ENCODE assay signal across 1 cellular context in genomic region chr9:122348791-122349190, GRCh38.
TF ChIP-seq lines count a peak whose summit lies in the region.

No MANE protein-coding gene starts in this region.

TF ChIP-seq in K562, 482 proteins besides CTCF, POLR2A, EP300 and RAD21:
- TF ChIP-seq ZNF124 (CRISPR knock-in tag; IDR thresholded peaks at IDR 0.05) (no peak), ZNF507 (tag; conservative IDR thresholded peaks at IDR 0.05) (no peak), ZKSCAN1 (IDR thresholded peaks at IDR 0.05; ENCODE audit: low read depth, low read length) (peak; percentile 90), NONO (IDR thresholded peaks at IDR 0.05; ENCODE audit: low read depth in 2 of 2, low read length in 1 of 2) (no peak), ETV6 (IDR thresholded peaks at IDR 0.05; ENCODE audit: borderline replicate concordance in 1 of 2, low read depth in 2 of 2, low read length in 1 of 2) (no peak), ETV6 (CRISPR knock-in tag; IDR thresholded peaks at IDR 0.05; ENCODE audit: borderline replicate concordance) (no peak), NR2C1 (IDR thresholded peaks at IDR 0.05) (peak; percentile 54; the same call in 1 of the 2 replicates), NR2C1 (tag; IDR thresholded peaks at IDR 0.05) (peak; percentile 37; the same call in 1 of the 2 replicates), CEBPB (tag; IDR thresholded peaks at IDR 0.05) (no peak), NR3C1 (CRISPR knock-in tag; IDR thresholded peaks at IDR 0.05) (no peak), ZNF431 (CRISPR knock-in tag; IDR thresholded peaks at IDR 0.05) (no peak), JUN (IDR thresholded peaks at IDR 0.05; ENCODE audit: borderline replicate concordance, low read depth, low read length) (no peak), JUN (CRISPR knock-in tag; IDR thresholded peaks at IDR 0.05; ENCODE audit: borderline replicate concordance) (no peak), CHD2 (IDR thresholded peaks at IDR 0.05; ENCODE audit: low read depth, low read length) (no peak)
